In genomic region chr7:134818568-134819345, GRCh38 we compare ENCODE assay signal across 1 cellular context.
TF ChIP-seq lines count a peak whose summit lies in the region.

No MANE protein-coding gene starts in this region.

TF ChIP-seq in SK-N-SH treated with all-trans-retinoic acid at 6 μM for 48 hours, 23 proteins besides CTCF, POLR2A, EP300 and RAD21 (continued from another document):
- TF ChIP-seq TSHZ2 (CRISPR knock-in tag; IDR thresholded peaks at IDR 0.05) (no peak), ZFP3 (CRISPR knock-in tag; IDR thresholded peaks at IDR 0.05) (peak; percentile 52; the same call in 1 of the 2 replicates), CREB5 (CRISPR knock-in tag; IDR thresholded peaks at IDR 0.05; ENCODE audit: low read depth) (no peak), OSR1 (CRISPR knock-in tag; IDR thresholded peaks at IDR 0.05) (no peak), ZNF8 (CRISPR knock-in tag; IDR thresholded peaks at IDR 0.05) (no peak), ZNF565 (CRISPR knock-in tag; conservative IDR thresholded peaks at IDR 0.05; ENCODE audit: low read depth) (no peak), CSRNP3 (CRISPR knock-in tag; IDR thresholded peaks at IDR 0.05) (no peak), ISL1 (CRISPR knock-in tag; IDR thresholded peaks at IDR 0.05) (peak; percentile 63), BACH2 (CRISPR knock-in tag; IDR thresholded peaks at IDR 0.05; ENCODE audit: borderline replicate concordance) (no peak), ZNF70 (CRISPR knock-in tag; IDR thresholded peaks at IDR 0.05) (no peak), ZC3H10 (CRISPR knock-in tag; IDR thresholded peaks at IDR 0.05) (0 out of 2 replicates have a peak, but pooled peaks have one; percentile 15), RARB (CRISPR knock-in tag; IDR thresholded peaks at IDR 0.05) (no peak)
TF ChIP-seq in SK-N-SH treated with all-trans-retinoic acid at 6 μM for 48 hours: peak in this region for 5.
